14 cellular contexts compared by ENCODE assay signal in genomic region chr1:40057310-40058030, GRCh38. TPM values are rescaled to one million over a fixed set of nuclear protein-coding genes. Genes with fewer than 3 reads are reported as not detected.
A peak's percentile ranks its signal among the peaks of the same experiment; 100 is the strongest.
DNase-seq lines count a peak whose midpoint lies in the region; ATAC-seq and TF ChIP-seq lines count a peak whose summit lies in the region.
"Had no signal": no experiment of that assay in that cellular context is flagged by ENCODE, and none has a peak within 500 bp of the region (broad histone marks: within the 10 kb centered on the region; RNA-seq: fewer than 3 reads in every experiment).

No MANE protein-coding gene starts in this region.

- H3K36me3 ChIP-seq in OCI-LY1 (ENCODE audit: insufficient read depth, low read length), result peaks cover 58% of the 10 kb centered on the region

- no peaks in the 10 kb centered on the region for H3K9me2 ChIP-seq in OCI-LY1 (ENCODE audit: low read depth, low read length)

- intact Hi-C loops in Calu3 (cut with micrococcal nuclease; ENCODE audit: unreplicated experiment), result no loop called here

- H3K4me3 Mint-ChIP-seq in Calu3 (ENCODE audit: low read depth, unreplicated experiment) (no peak overlapping the region), chondrocyte (ENCODE audit: unreplicated experiment) (no peak overlapping the region)
- H3K4me3 Mint-ChIP-seq: nephron progenitor cell had no signal

- H3K36me3 Mint-ChIP-seq in Calu3 (ENCODE audit: insufficient read depth, unreplicated experiment) (peaks cover 27% of the 10 kb centered on the region), chondrocyte (ENCODE audit: low read depth) (peaks cover 18% of the 10 kb centered on the region)

- no peaks in the 10 kb centered on the region for H3K9me3 ChIP-seq in OCI-LY1 (ENCODE audit: low read length)

- H3K27me3 Mint-ChIP-seq in Calu3 (ENCODE audit: unreplicated experiment) (no peaks in the 10 kb centered on the region), chondrocyte (ENCODE audit: low read depth) (no peaks in the 10 kb centered on the region)

- H3K4me3 ChIP-seq in OCI-LY1 (ENCODE audit: low read depth, low read length, poor library complexity, severe bottlenecking), result no peak overlapping the region

- H3K9me3 Mint-ChIP-seq in Calu3 (ENCODE audit: low read depth, unreplicated experiment), result no peaks in the 10 kb centered on the region
- no peaks in the 10 kb centered on the region for H3K9me3 Mint-ChIP-seq in chondrocyte (ENCODE audit: low read depth)
- H3K9me3 Mint-ChIP-seq: nephron progenitor cell had no signal

- peak overlapping the region; percentile 33 for H3K27ac Mint-ChIP-seq in Calu3 (ENCODE audit: unreplicated experiment)
- peak overlapping the region; percentile 59 for H3K27ac Mint-ChIP-seq in chondrocyte (ENCODE audit: unreplicated experiment)
- H3K27ac Mint-ChIP-seq: nephron progenitor cell had no signal

- H3K4me1 ChIP-seq in OCI-LY1 (ENCODE audit: insufficient read depth, low read length, severe bottlenecking), result peaks cover 40% of the 10 kb centered on the region

- H3K9ac ChIP-seq in OCI-LY1 (ENCODE audit: low read length), result no peak overlapping the region

- BruUV-seq in Calu3 (replicated peaks; lab: Mats Ljungman, UMichigan), result no TSS peak

- peak overlapping the region; percentile 90 for H3K27ac ChIP-seq in OCI-LY1 (ENCODE audit: low read depth, low read length, poor library complexity, severe bottlenecking)

- H3F3A ChIP-seq in OCI-LY1 (ENCODE audit: insufficient read depth, low read length), result no peaks in the 10 kb centered on the region

- no peak for TF ChIP-seq CTCF in Calu3 (IDR thresholded peaks at IDR 0.05; ENCODE audit: unreplicated experiment)
- TF ChIP-seq CTCF in OCI-LY1 (IDR thresholded peaks at IDR 0.05; ENCODE audit: low read length), result no peak
- no peak for TF ChIP-seq CTCF in chondrocyte (IDR thresholded peaks at IDR 0.05)

- CTCF ChIA-PET in Calu3 (lab: Charles Lee), result interaction anchor here (0.7 kb wide), 1 partner anchor 18 kb away, joined by 3 read pairs; no protein-coding TSS in a partner anchor

- H3K4me2 ChIP-seq in OCI-LY1 (ENCODE audit: low read length), result no peak overlapping the region

- no peak for DNase-seq in Calu3
- no peak for DNase-seq in chondrocyte (ENCODE audit: low spot score)
- peak; percentile 87 for DNase-seq in pons (ENCODE audit: low spot score)
- DNase-seq in NCI-H1105 (lab: John Stamatoyannopoulos, UW), result no peak
- no peak for DNase-seq in SW 1271 (lab: John Stamatoyannopoulos, UW)
- DNase-seq: DND-41; HCEC 1CT; NCI-H2029; nephron progenitor cell; SHP77; stimulated activated CD4-positive, alpha-beta T cell treated with anti-CD3 and anti-CD28 coated beads, Interleukin-2, amount 100 ng/mL, for 24 hours had no signal

- no peak overlapping the region for H2AFZ ChIP-seq in OCI-LY1 (ENCODE audit: low read length)

- no peaks in the 10 kb centered on the region for H4K20me1 ChIP-seq in OCI-LY1 (ENCODE audit: insufficient read depth, low read length)

- no peaks in the 10 kb centered on the region for H3K27me3 ChIP-seq in OCI-LY1 (ENCODE audit: insufficient read depth, low read length)

- H3K4me1 Mint-ChIP-seq in Calu3 (ENCODE audit: low read depth, unreplicated experiment) (peaks cover 50% of the 10 kb centered on the region), chondrocyte (ENCODE audit: low read depth) (peaks cover 56% of the 10 kb centered on the region)
- H3K4me1 Mint-ChIP-seq: nephron progenitor cell had no signal

- ATAC-seq in HG03354 (IDR thresholded peaks at IDR 0.05; ENCODE audit: poor library complexity, severe bottlenecking, unreplicated experiment), result no peak
- no peak for ATAC-seq in GM18517 (IDR thresholded peaks at IDR 0.05; ENCODE audit: unreplicated experiment)

- H3K79me2 ChIP-seq in OCI-LY1 (ENCODE audit: insufficient read depth, low read length), result peaks cover 39% of the 10 kb centered on the region

RNA-seq across cellular contexts. Expression of gene CAP1, which starts 16.9 kb away (rescaled TPM):
- total RNA-seq in Calu3 (2022) (307 and 309 TPM in 2 replicates), chondrocyte (415 to 576 TPM (median 558 TPM) in 3 replicates)

RNA-seq across cellular contexts. Expression of gene PPT1, which starts 39.6 kb away (rescaled TPM):
- total RNA-seq in Calu3 (2022), result 57.8 and 70.2 TPM in 2 replicates
- 48.3 to 79.0 TPM (median 48.6 TPM) in 3 replicates for total RNA-seq in chondrocyte
